In genomic region chr2:19349911-19350677, GRCh38 we compare ENCODE assay signal across 8 cellular contexts. TPM values are rescaled to one million over a fixed set of nuclear protein-coding genes. Genes with fewer than 3 reads are reported as not detected.
DNase-seq lines count a peak whose midpoint lies in the region; ATAC-seq and TF ChIP-seq lines count a peak whose summit lies in the region.

No MANE protein-coding gene starts in this region.

- peak; percentile 84 for DNase-seq in ELF-1 (ENCODE audit: low read depth, low spot score)
- DNase-seq in NB4 (ENCODE audit: low read depth), result peak; percentile 50
- peak; percentile 40 to 72 (median 65) for DNase-seq in adrenal gland
- DNase-seq in hypothalamus (lab: John Stamatoyannopoulos, UW), result peak in 43 of 51 donors; percentile 23 to 85 (median 62)
- no peak for DNase-seq in retinal pigment epithelial cell (ENCODE audit: low read depth)
- DNase-seq in SIG-M5 treated with dmso at 0.1 percent for 504 hours (lab: John Stamatoyannopoulos, UW; ENCODE audit: unreplicated experiment), result no peak
- no peak for DNase-seq in NCI-H146 (lab: John Stamatoyannopoulos, UW)

- no peaks in the 10 kb centered on the region for H3K9me3 ChIP-seq in adrenal gland (replicated peaks in 1 of 3)

- WGBS in adrenal gland, 4 donors, result 31 to 86% (median 55%) methylated on average over 7 to 47 of the region's 47 CpGs

- peaks cover 35% of the 10 kb centered on the region for H3K27me3 ChIP-seq in adrenal gland

- no peak for TF ChIP-seq POLR2A in NB4 (IDR thresholded peaks at IDR 0.05; ENCODE audit: extremely low read depth, insufficient read length)
- no peak for TF ChIP-seq POLR2A in adrenal gland (IDR thresholded peaks at IDR 0.05)

- H3K36me3 ChIP-seq in adrenal gland (replicated peaks in 1 of 2), result no peaks in the 10 kb centered on the region

- no peak for ATAC-seq in GM19023 (IDR thresholded peaks at IDR 0.05; ENCODE audit: unreplicated experiment)

- intact Hi-C loops in adrenal gland (cut with DNase I), result loop anchor here (10.0 kb wide), 3 partner anchors 175 to 515 kb away; no protein-coding TSS in a partner anchor

- no peak overlapping the region for H3K27ac ChIP-seq in adrenal gland

- H3K4me1 ChIP-seq in adrenal gland (replicated peaks in 1 of 2), result peaks cover 11 to 12% of the 10 kb centered on the region in 2 donors

- no peak overlapping the region for H3K4me3 ChIP-seq in NB4 (ENCODE audit: low read depth, low read length)
- peak overlapping the region in 1 of 4 donors; percentile 33 for H3K4me3 ChIP-seq in adrenal gland
- peak overlapping the region; percentile 40 for H3K4me3 ChIP-seq in retinal pigment epithelial cell (ENCODE audit: low read length)

- TF ChIP-seq CTCF in NB4 (IDR thresholded peaks at IDR 0.05; ENCODE audit: low read depth, low read length), result peak; percentile 83
- TF ChIP-seq CTCF in adrenal gland (IDR thresholded peaks at IDR 0.05), result peak; percentile 56 to 78 (median 68)
- peak; percentile 86 for TF ChIP-seq CTCF in retinal pigment epithelial cell (conservative IDR thresholded peaks at IDR 0.05; ENCODE audit: low read depth, low read length)

RNA-seq across cellular contexts. Expression of gene OSR1, which starts 8.3 kb away (rescaled TPM):
- 1 to 10 TPM in 7 of 8 donors, under 1 TPM in 1; 0.61 to 5.1 (median 2.4) TPM for total RNA-seq in adrenal gland
- polyA plus RNA-seq in adrenal gland, result 1 to 10 TPM; 1.3 to 7.9 (median 3.9) TPM

Comparison
In these comparisons a context has a peak if more than half of its experiments do, and no peak if none do; other contexts are left out.
1. DNase-seq: peak in ELF-1 (single experiment), NB4 (single experiment), adrenal gland (7 of 7) and hypothalamus (43 of 51); none in retinal pigment epithelial cell (single experiment), SIG-M5 treated with dmso at 0.1 percent for 504 hours (single experiment) and NCI-H146 (single experiment).
2. Peak in every context shown above with its lines, with median percentiles within 50 percentile points of each other: CTCF ChIP-seq.